Comparison of ENCODE assay signal across 24 cellular contexts in genomic region chr20:23108871-23109270, GRCh38. TPM values are rescaled to one million over a fixed set of nuclear protein-coding genes. Genes with fewer than 3 reads are reported as not detected.
DNase-seq lines count a peak whose midpoint lies in the region; ATAC-seq, FAIRE-seq and TF ChIP-seq lines count a peak whose summit lies in the region.
"Had no signal": no experiment of that assay in that cellular context is flagged by ENCODE, and none has a peak within 500 bp of the region (broad histone marks: within the 10 kb centered on the region; RNA-seq: fewer than 3 reads in every experiment).

No MANE protein-coding gene starts in this region.

- H3K79me2 ChIP-seq in osteoblast (ENCODE audit: insufficient read depth, low read length): no peaks in the 10 kb centered on the region

- H3K4me3 Mint-ChIP-seq in dendritic cell treated with granulocyte-macrophage colony-stimulating factor and Interleukin-4, amounts not matched to agents 40 ng/mL and 50 ng/mL, for 4 days: no peak overlapping the region
- H3K4me3 Mint-ChIP-seq: B cell; CD4-positive, CD25-positive, alpha-beta regulatory T cell; CD8-positive, alpha-beta T cell; HFFc6 had no signal

- H3K27ac ChIP-seq in A549: no peak overlapping the region
- no peak overlapping the region for H3K27ac ChIP-seq in osteoblast (ENCODE audit: low read depth, low read length)
- no peak overlapping the region for H3K27ac ChIP-seq in brain microvascular endothelial cell
- no peak overlapping the region for H3K27ac ChIP-seq in adrenal gland
- H3K27ac ChIP-seq: BLaER1, C4-2B had no signal

- CTCF ChIA-PET in A549 (lab: Yijun Ruan, JAX): no interaction called here

- no peak overlapping the region for H3K4me3 ChIP-seq in A549
- no peak overlapping the region for H3K4me3 ChIP-seq in osteoblast (ENCODE audit: insufficient read depth, low read length)
- H3K4me3 ChIP-seq in brain microvascular endothelial cell (ENCODE audit: low read depth, low read length): no peak overlapping the region
- no peak overlapping the region for H3K4me3 ChIP-seq in adrenal gland
- H3K4me3 ChIP-seq: BLaER1, HAP-1 had no signal

- H3K36me3 Mint-ChIP-seq in dendritic cell treated with granulocyte-macrophage colony-stimulating factor and Interleukin-4, amounts not matched to agents 40 ng/mL and 50 ng/mL, for 4 days (ENCODE audit: low read depth): no peaks in the 10 kb centered on the region
- H3K36me3 Mint-ChIP-seq: CD4-positive, CD25-positive, alpha-beta regulatory T cell; CD8-positive, alpha-beta T cell had no signal

- H3K9me3 Mint-ChIP-seq in dendritic cell treated with granulocyte-macrophage colony-stimulating factor and Interleukin-4, amounts not matched to agents 40 ng/mL and 50 ng/mL, for 4 days: no peaks in the 10 kb centered on the region
- H3K9me3 Mint-ChIP-seq: CD4-positive, CD25-positive, alpha-beta regulatory T cell; CD8-positive, alpha-beta T cell; HFFc6 had no signal

- no peak for ATAC-seq in A549
- ATAC-seq: CD8-positive, alpha-beta T cell had no signal

- no peak overlapping the region for H3K4me2 ChIP-seq in A549
- no peak overlapping the region for H3K4me2 ChIP-seq in osteoblast (ENCODE audit: insufficient read depth, low read length)
- H3K4me2 ChIP-seq: BLaER1 had no signal

- peaks cover 8% of the 10 kb centered on the region for H3K27me3 ChIP-seq in osteoblast (ENCODE audit: insufficient read depth, low read length)
- H3K27me3 ChIP-seq in brain microvascular endothelial cell (replicated peaks): no peaks in the 10 kb centered on the region
- no peaks in the 10 kb centered on the region for H3K27me3 ChIP-seq in adrenal gland
- H3K27me3 ChIP-seq: BLaER1 had no signal

- no peak for TF ChIP-seq EP300 in A549 (IDR thresholded peaks at IDR 0.05)

- TF ChIP-seq RAD21 in A549 (conservative IDR thresholded peaks at IDR 0.05 in 1 of 2, IDR thresholded peaks at IDR 0.05 in 1 of 2): no peak

- POLR2A ChIA-PET in A549 (lab: Yijun Ruan, JAX): no interaction called here

- TF ChIP-seq CTCF in A549 (IDR thresholded peaks at IDR 0.05): no peak
- TF ChIP-seq CTCF in osteoblast (IDR thresholded peaks at IDR 0.05; ENCODE audit: extremely low read depth, low read depth, low read length): no peak
- TF ChIP-seq CTCF in brain microvascular endothelial cell (IDR thresholded peaks at IDR 0.05; ENCODE audit: low read depth, low read length, missing control alignments): no peak
- no peak for TF ChIP-seq CTCF in adrenal gland (IDR thresholded peaks at IDR 0.05)

- DNase-seq in A549 (ENCODE audit: low read depth in 1 of 2, low spot score in 1 of 2) (no peak), RPMI8226 (peak; percentile 58), osteoblast (ENCODE audit: insufficient read length, low spot score, missing footprints) (peak; percentile 30), HT-29 (ENCODE audit: low spot score) (no peak), brain microvascular endothelial cell (no peak), adrenal gland (no peak)
- DNase-seq: 8988T; Caco-2; CD4-positive, CD25-positive, alpha-beta regulatory T cell; CD8-positive, alpha-beta T cell; DMS153; DND-41; GDM1; GOT3; HFFc6 had no signal

- no peak for FAIRE-seq in A549 (lab: Jason Lieb, UNC)
- FAIRE-seq: GM12891, GM18507, H54 had no signal

- TF ChIP-seq POLR2A in A549 (IDR thresholded peaks at IDR 0.05; ENCODE audit: low read length) (no peak), adrenal gland (IDR thresholded peaks at IDR 0.05) (no peak)

- 30% methylated on average over 3 of the region's 3 CpGs for WGBS in A549 (ENCODE audit: missing lambda C conversion rate)
- 78 to 85% (median 83%) methylated on average over 3 of the region's 3 CpGs for WGBS in adrenal gland, 4 donors

- H2AFZ ChIP-seq in osteoblast (ENCODE audit: low read length): no peak overlapping the region

- H3K27ac Mint-ChIP-seq in dendritic cell treated with granulocyte-macrophage colony-stimulating factor and Interleukin-4, amounts not matched to agents 40 ng/mL and 50 ng/mL, for 4 days: peak overlapping the region; percentile 50
- H3K27ac Mint-ChIP-seq: B cell; CD4-positive, CD25-positive, alpha-beta regulatory T cell; CD8-positive, alpha-beta T cell; HFFc6 had no signal

- H4K20me1 ChIP-seq in osteoblast (ENCODE audit: insufficient read depth, low read length): no peaks in the 10 kb centered on the region
- H4K20me1 ChIP-seq: BLaER1 had no signal

- intact Hi-C loops in dendritic cell treated with granulocyte-macrophage colony-stimulating factor and Interleukin-4, amounts not matched to agents 40 ng/mL and 50 ng/mL, for 4 days (cut with micrococcal nuclease): no loop called here
- intact Hi-C loops in adrenal gland (cut with DNase I): no loop called here

- H3K36me3 ChIP-seq in osteoblast (ENCODE audit: insufficient read depth, low read length) (no peaks in the 10 kb centered on the region), brain microvascular endothelial cell (replicated peaks) (no peaks in the 10 kb centered on the region), adrenal gland (replicated peaks in 1 of 2) (no peaks in the 10 kb centered on the region)
- H3K36me3 ChIP-seq: BLaER1, HAP-1 had no signal

- no peaks in the 10 kb centered on the region for H3K4me1 ChIP-seq in A549
- no peaks in the 10 kb centered on the region for H3K4me1 ChIP-seq in osteoblast (ENCODE audit: insufficient read depth, low read length)
- peaks cover 0 to 16% of the 10 kb centered on the region in 2 donors for H3K4me1 ChIP-seq in adrenal gland (replicated peaks in 1 of 2)
- H3K4me1 ChIP-seq: HAP-1 had no signal

- in situ Hi-C loops in brain microvascular endothelial cell (cut with HindIII; ENCODE audit: low pct_ligation_motif_present, low sequenced_read_pairs): no loop called here

- peaks cover 89% of the 10 kb centered on the region for H3K4me1 Mint-ChIP-seq in dendritic cell treated with granulocyte-macrophage colony-stimulating factor and Interleukin-4, amounts not matched to agents 40 ng/mL and 50 ng/mL, for 4 days (ENCODE audit: low read depth)
- H3K4me1 Mint-ChIP-seq: B cell; CD4-positive, CD25-positive, alpha-beta regulatory T cell had no signal

- no peaks in the 10 kb centered on the region for H3K9me3 ChIP-seq in A549
- no peaks in the 10 kb centered on the region for H3K9me3 ChIP-seq in osteoblast (ENCODE audit: low read depth, low read length)
- no peaks in the 10 kb centered on the region for H3K9me3 ChIP-seq in adrenal gland (replicated peaks in 1 of 3)
- H3K9me3 ChIP-seq: BLaER1, Caco-2, HAP-1 had no signal

- H3K27me3 Mint-ChIP-seq in dendritic cell treated with granulocyte-macrophage colony-stimulating factor and Interleukin-4, amounts not matched to agents 40 ng/mL and 50 ng/mL, for 4 days: no peaks in the 10 kb centered on the region
- H3K27me3 Mint-ChIP-seq: CD4-positive, CD25-positive, alpha-beta regulatory T cell had no signal

TF ChIP-seq in A549, 52 proteins besides CTCF, POLR2A, EP300 and RAD21:
- TF ChIP-seq MAFK (IDR thresholded peaks at IDR 0.05; ENCODE audit: partially characterized antibody) (peak; percentile 86), ZFP36 (IDR thresholded peaks at IDR 0.05; ENCODE audit: borderline replicate concordance, partially characterized antibody) (no peak), FOSB (CRISPR knock-in tag; IDR thresholded peaks at IDR 0.05) (no peak), RCOR1 (IDR thresholded peaks at IDR 0.05; ENCODE audit: low read depth, low read length) (no peak)
TF ChIP-seq in A549: peak in this region for 1.

RNA-seq across cellular contexts. Expression of gene CD93, which starts 22.7 kb away (rescaled TPM):
- polyA plus RNA-seq in A549 (2011; rRNA removed) (not detected in 2 replicates), A549 (2017; fragmentation: RNase III; extraction: RNeasy Plus Mini Kit Qiagen cat#74134 plus additional on column Dnase treatment) (not detected in 3 replicates), adrenal gland (10 to 100 TPM in 1 of 3 donors, 1 to 10 TPM in 2; 4.3 to 16.1 (median 8.0) TPM)
- not detected in 2 replicates for polyA plus RNA-seq in A549 (2012; cell fraction: cytosol; rRNA removed)
- polyA plus RNA-seq in A549 (2012; cell fraction: nucleus; rRNA removed): not detected in 2 replicates
- not detected in 2 replicates for polyA minus RNA-seq in A549 (2011; rRNA and poly(A)+ RNA removed)
- total RNA-seq in osteoblast (not detected in 2 replicates), adrenal gland (10 to 100 TPM; 22.5 to 83.0 (median 53.7) TPM)
- total RNA-seq in HT-29 (2014; rRNA removed; shearing (Covaris generic)): not detected in 2 replicates
- total RNA-seq: Caco-2, HFFc6 had no signal

RNA-seq across cellular contexts. Expression of gene THBD, which starts 59.4 kb away (rescaled TPM):
- polyA plus RNA-seq in A549 (2011; rRNA removed) (26.8 and 29.6 TPM in 2 replicates), A549 (2017; fragmentation: RNase III; extraction: RNeasy Plus Mini Kit Qiagen cat#74134 plus additional on column Dnase treatment) (19.1 to 28.1 TPM (median 25.8 TPM) in 3 replicates), adrenal gland (10 to 100 TPM in 1 of 3 donors, 1 to 10 TPM in 2; 3.4 to 16.3 (median 8.5) TPM)
- polyA plus RNA-seq in A549 (2012; cell fraction: cytosol; rRNA removed): 16.5 and 21.6 TPM in 2 replicates
- polyA plus RNA-seq in A549 (2012; cell fraction: nucleus; rRNA removed): 40.4 and 67.1 TPM in 2 replicates
- 9.7 and 9.9 TPM in 2 replicates for polyA minus RNA-seq in A549 (2011; rRNA and poly(A)+ RNA removed)
- total RNA-seq in osteoblast (0.29 and 0.36 TPM in 2 replicates), adrenal gland (10 to 100 TPM; 10.0 to 58.0 (median 21.8) TPM)
- total RNA-seq in HT-29 (2014; rRNA removed; shearing (Covaris generic)): not detected in 2 replicates
- total RNA-seq: A673; B cell; CD4-positive, CD25-positive, alpha-beta regulatory T cell had no signal
- polyA plus RNA-seq: CD4-positive, CD25-positive, alpha-beta regulatory T cell had no signal

Comparison
In these comparisons a context has a peak if more than half of its experiments do, and no peak if none do; other contexts are left out.
1. DNase-seq: peak in RPMI8226 (single experiment) and osteoblast (single experiment); none in A549 (0 of 2), HT-29 (single experiment), brain microvascular endothelial cell (single experiment) and adrenal gland (0 of 7).
2. RNA of gene CD93, which starts 22.7 kb away (total RNA-seq): 22.5 to 83.0 TPM in adrenal gland; not detected in osteoblast and not detected in HT-29; every median in the first group is over 10 times any median in the second.